Comparison of ENCODE assay signal across 16 cellular contexts in genomic region chr17:44926841-44927525, GRCh38. TPM values are rescaled to one million over a fixed set of nuclear protein-coding genes. Genes with fewer than 3 reads are reported as not detected.
"Had no signal": no experiment of that assay in that cellular context is flagged by ENCODE, and none has a peak within 500 bp of the region (broad histone marks: within the 10 kb centered on the region; RNA-seq: fewer than 3 reads in every experiment).

No MANE protein-coding gene starts in this region.

- H3K36me3 Mint-ChIP-seq: naive B cell had no signal

- H3K4me3 Mint-ChIP-seq: activated CD8-positive, alpha-beta T cell treated with anti-CD3 and anti-CD28 coated beads for 36 hours; activated T-cell treated with anti-CD3 and anti-CD28 coated beads, Interleukin-2, amount 50 U/mL, for 72 hours had no signal

- H3K27ac Mint-ChIP-seq: activated CD8-positive, alpha-beta T cell treated with anti-CD3 and anti-CD28 coated beads for 36 hours; activated T-cell treated with anti-CD3 and anti-CD28 coated beads, Interleukin-2, amount 50 U/mL, for 72 hours had no signal

- ATAC-seq: activated CD8-positive, alpha-beta T cell treated with anti-CD3 and anti-CD28 coated beads for 36 hours; activated T-cell treated with anti-CD3 and anti-CD28 coated beads, Interleukin-2, amount 50 U/mL, for 72 hours; foreskin keratinocyte; pancreas; stimulated activated naive CD8-positive, alpha-beta T cell treated with anti-CD3 and anti-CD28 coated beads, Interleukin-15, Interleukin-2, amounts not matched to agents 100 U/mL and 50 U/mL, for 24 hours had no signal

- H3K27me3 ChIP-seq: brain microvascular endothelial cell, foreskin keratinocyte, pancreas had no signal

- H3K4me3 ChIP-seq: pancreas had no signal

- H3K27ac ChIP-seq: brain microvascular endothelial cell, foreskin keratinocyte, pancreas, VCaP had no signal

- H3K4me2 ChIP-seq: SK-N-SH had no signal

- H3K4me1 Mint-ChIP-seq: naive B cell had no signal

- H3K9ac ChIP-seq: SK-N-SH had no signal

- H3K4me1 ChIP-seq: foreskin keratinocyte, pancreas had no signal

- H3K36me3 ChIP-seq: brain microvascular endothelial cell, pancreas had no signal

- DNase-seq: activated CD8-positive, alpha-beta T cell treated with anti-CD3 and anti-CD28 coated beads for 36 hours; activated T-cell treated with anti-CD3 and anti-CD28 coated beads, Interleukin-2, amount 50 U/mL, for 72 hours; anterior cingulate cortex; brain microvascular endothelial cell; effector memory CD4-positive, alpha-beta T cell; foreskin keratinocyte; mammary epithelial cell; naive B cell; SK-N-SH; stimulated activated CD4-positive, alpha-beta T cell treated with anti-CD3 and anti-CD28 coated beads, Interleukin-4, amount 100 ng/mL, for 24 hours; stimulated activated naive CD8-positive, alpha-beta T cell treated with anti-CD3 and anti-CD28 coated beads, Interleukin-15, Interleukin-2, amounts not matched to agents 100 U/mL and 50 U/mL, for 24 hours; T-helper 1 cell; T1000; trophoblast cell had no signal

- H3K9me3 ChIP-seq: pancreas, SK-N-SH had no signal

- H3K9me3 Mint-ChIP-seq: activated CD8-positive, alpha-beta T cell treated with anti-CD3 and anti-CD28 coated beads for 36 hours; activated T-cell treated with anti-CD3 and anti-CD28 coated beads, Interleukin-2, amount 50 U/mL, for 72 hours; naive B cell had no signal

RNA-seq across cellular contexts. Expression of gene GFAP, which starts 11.7 kb away (rescaled TPM):
- total RNA-seq: activated CD8-positive, alpha-beta T cell treated with anti-CD3 and anti-CD28 coated beads for 36 hours; activated T-cell treated with anti-CD3 and anti-CD28 coated beads, Interleukin-2, amount 50 U/mL, for 72 hours had no signal
- polyA plus RNA-seq: mammary epithelial cell had no signal

RNA-seq across cellular contexts. Expression of gene C1QL1, which starts 41.1 kb away (rescaled TPM):
- total RNA-seq: activated CD8-positive, alpha-beta T cell treated with anti-CD3 and anti-CD28 coated beads for 36 hours had no signal
